Comparison of ENCODE assay signal across 23 cellular contexts in the genomic region with DNA sequence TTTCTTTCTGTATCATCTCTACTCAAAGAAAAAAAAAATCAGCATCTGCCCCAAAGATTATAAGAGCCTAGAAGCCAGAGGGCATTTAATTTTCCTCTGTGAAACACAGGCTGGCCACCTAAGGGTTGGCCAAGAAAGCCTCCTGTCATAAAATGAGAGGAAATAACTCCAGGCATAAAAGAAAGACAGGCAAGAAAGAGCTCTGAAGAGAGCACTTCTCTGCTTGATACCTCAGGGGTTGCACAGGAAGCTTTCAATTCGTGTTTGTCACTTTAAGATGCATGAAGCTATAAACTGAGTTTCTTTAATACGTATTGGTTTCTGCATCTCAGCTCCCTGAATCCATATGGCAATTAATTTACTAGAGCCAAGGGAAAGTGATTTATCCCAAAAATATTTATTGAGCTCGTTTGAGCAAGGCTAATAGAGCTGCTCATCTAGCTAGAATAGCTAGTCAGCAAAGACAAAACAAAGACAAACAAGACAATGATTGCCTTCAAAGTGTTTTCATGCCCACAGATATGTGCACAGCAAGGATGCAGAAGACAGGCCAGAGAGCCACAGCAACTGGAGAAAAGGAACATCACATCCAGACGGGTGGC. TPM values are rescaled to one million over a fixed set of nuclear protein-coding genes. Genes with fewer than 3 reads are reported as not detected.
DNase-seq lines count a peak whose midpoint lies in the region; ATAC-seq and TF ChIP-seq lines count a peak whose summit lies in the region.
"Had no signal": no experiment of that assay in that cellular context is flagged by ENCODE, and none has a peak within 500 bp of the region (broad histone marks: within the 10 kb centered on the region; RNA-seq: fewer than 3 reads in every experiment).

No MANE protein-coding gene starts in this region.

- no peaks in the 10 kb centered on the region for H4K20me1 ChIP-seq in IMR-90 (ENCODE audit: insufficient read depth, low read length)
- H4K20me1 ChIP-seq: BLaER1 treated with 17β-estradiol and CSF1 and Interleukin-3, amounts not matched to agents 10 nM and 100 nM had no signal

- H3K23ac ChIP-seq in IMR-90 (ENCODE audit: low read depth, low read length), result no peak overlapping the region

- BruUV-seq in IMR-90 (replicated peaks; lab: Mats Ljungman, UMichigan), result no TSS peak

- H3K4me2 ChIP-seq in IMR-90 (ENCODE audit: low read depth, low read length), result no peak overlapping the region

- H3K27me3 ChIP-seq in IMR-90 (ENCODE audit: control insufficient read depth, insufficient read depth, low read length) (no peaks in the 10 kb centered on the region), vagina (no peaks in the 10 kb centered on the region)
- no peaks in the 10 kb centered on the region for H3K27me3 ChIP-seq in CD8-positive, alpha-beta T cell (ENCODE audit: insufficient read depth, low read length)
- H3K27me3 ChIP-seq: BLaER1 treated with 17β-estradiol and CSF1 and Interleukin-3, amounts not matched to agents 10 nM and 100 nM; Peyer's patch had no signal

- no peak overlapping the region for H3K4me3 Mint-ChIP-seq in T-helper 1 cell treated with Interleukin-12 subunit alpha and Interleukin-12 subunit beta and Interleukin-4 antibody, amounts not matched to agents 30 μg/mL and 1 μg/mL, for 36 hours
- H3K4me3 Mint-ChIP-seq in mesothelial cell of epicardium, result no peak overlapping the region
- no peak overlapping the region for H3K4me3 Mint-ChIP-seq in CD8-positive, alpha-beta T cell
- H3K4me3 Mint-ChIP-seq: CD8-positive, alpha-beta memory T cell; IgD-negative memory B cell had no signal

- H2BK5ac ChIP-seq in IMR-90 (ENCODE audit: low read depth, low read length, poor library complexity, severe bottlenecking), result no peak overlapping the region

- H3K27ac Mint-ChIP-seq in T-helper 1 cell treated with Interleukin-12 subunit alpha and Interleukin-12 subunit beta and Interleukin-4 antibody, amounts not matched to agents 30 μg/mL and 1 μg/mL, for 36 hours, result peak overlapping the region; percentile 46
- H3K27ac Mint-ChIP-seq in mesothelial cell of epicardium, result peak overlapping the region; percentile 18
- H3K27ac Mint-ChIP-seq in CD8-positive, alpha-beta T cell, result no peak overlapping the region
- H3K27ac Mint-ChIP-seq: CD8-positive, alpha-beta memory T cell; IgD-negative memory B cell had no signal

- WGBS in IMR-90 (ENCODE audit: extremely low coverage in 2 of 2, insufficient read length in 1 of 2), 2 experiments, result no CpG with 5 or more reads among the region's 4 CpGs

- H3K4ac ChIP-seq in IMR-90 (ENCODE audit: low read depth, low read length), result no peak overlapping the region

- no peak overlapping the region for H2BK120ac ChIP-seq in IMR-90 (ENCODE audit: low read depth, low read length)

- H3K9me1 ChIP-seq in IMR-90 (ENCODE audit: insufficient read depth, low read length), result peaks cover 5% of the 10 kb centered on the region; the same call in 1 of the 2 replicates

- H2AFZ ChIP-seq in IMR-90 (replicated peaks; ENCODE audit: low read length, poor library complexity), result peak overlapping the region; percentile 68

- no peak for DNase-seq in T-helper 1 cell
- DNase-seq in IMR-90, result no peak
- no peak for DNase-seq in mesothelial cell of epicardium (ENCODE audit: low spot score in 2 of 2, unreplicated experiment in 2 of 2)
- no peak for DNase-seq in vagina (ENCODE audit: extremely low spot score in 2 of 2)
- no peak for DNase-seq in CD8-positive, alpha-beta T cell
- no peak for DNase-seq in NCI-H526 (lab: John Stamatoyannopoulos, UW)
- DNase-seq in NCI-H526 treated with DMSO at 0.1 percent for 48 hours (lab: John Stamatoyannopoulos, UW), result no peak
- DNase-seq: 8988T; Calu3; CD8-positive, alpha-beta memory T cell; DMS153; GDM1; GOT3; MV-4-11; NCI-H1105 treated with DMSO at 0.1 percent for 48 hours; NCI-H1694 treated with DMSO at 0.1 percent for 48 hours; NCI-H748 treated with DMSO at 0.1 percent for 48 hours; Peyer's patch had no signal

- H4K5ac ChIP-seq in IMR-90 (ENCODE audit: low read depth, low read length), result no peak overlapping the region

- no peaks in the 10 kb centered on the region for H3K9me3 Mint-ChIP-seq in T-helper 1 cell treated with Interleukin-12 subunit alpha and Interleukin-12 subunit beta and Interleukin-4 antibody, amounts not matched to agents 30 μg/mL and 1 μg/mL, for 36 hours
- peaks cover 3% of the 10 kb centered on the region for H3K9me3 Mint-ChIP-seq in mesothelial cell of epicardium
- H3K9me3 Mint-ChIP-seq in CD8-positive, alpha-beta T cell, result no peaks in the 10 kb centered on the region
- H3K9me3 Mint-ChIP-seq: CD8-positive, alpha-beta memory T cell had no signal

- H3K27me3 Mint-ChIP-seq in T-helper 1 cell treated with Interleukin-12 subunit alpha and Interleukin-12 subunit beta and Interleukin-4 antibody, amounts not matched to agents 30 μg/mL and 1 μg/mL, for 36 hours (ENCODE audit: low read depth), result no peaks in the 10 kb centered on the region
- H3K27me3 Mint-ChIP-seq in mesothelial cell of epicardium (ENCODE audit: low read depth), result no peaks in the 10 kb centered on the region
- no peaks in the 10 kb centered on the region for H3K27me3 Mint-ChIP-seq in CD8-positive, alpha-beta T cell (ENCODE audit: low read depth)
- H3K27me3 Mint-ChIP-seq: IgD-negative memory B cell had no signal

- H3K56ac ChIP-seq in IMR-90 (ENCODE audit: extremely low read depth, insufficient read depth, low read length), result no peak overlapping the region

- H2AK5ac ChIP-seq in IMR-90 (ENCODE audit: low read depth, low read length), result no peak overlapping the region

- no peaks in the 10 kb centered on the region for H3K36me3 ChIP-seq in IMR-90 (ENCODE audit: control insufficient read depth, insufficient read depth, low read length)
- no peaks in the 10 kb centered on the region for H3K36me3 ChIP-seq in vagina
- no peaks in the 10 kb centered on the region for H3K36me3 ChIP-seq in CD8-positive, alpha-beta T cell (ENCODE audit: insufficient read depth, low read length)
- H3K36me3 ChIP-seq: Peyer's patch had no signal

- no peaks in the 10 kb centered on the region for H3K4me1 ChIP-seq in IMR-90 (ENCODE audit: control insufficient read depth, insufficient read depth, low read length)
- no peaks in the 10 kb centered on the region for H3K4me1 ChIP-seq in vagina
- no peaks in the 10 kb centered on the region for H3K4me1 ChIP-seq in CD8-positive, alpha-beta T cell (ENCODE audit: insufficient read depth, low read length)
- H3K4me1 ChIP-seq: Peyer's patch had no signal

- no peak overlapping the region for H2BK15ac ChIP-seq in IMR-90 (ENCODE audit: low read depth, low read length)

- no peak overlapping the region for H4K91ac ChIP-seq in IMR-90 (ENCODE audit: insufficient read depth, low read depth, low read length)

- no peak overlapping the region for H2BK20ac ChIP-seq in IMR-90 (ENCODE audit: low read depth, low read length)

- H3K18ac ChIP-seq in IMR-90 (ENCODE audit: low read depth, low read length), result no peak overlapping the region

- in situ Hi-C loops in IMR-90 (cut with MboI; ENCODE audit: low sequenced_read_pairs), result no loop called here

- no peaks in the 10 kb centered on the region for H3K9me3 ChIP-seq in IMR-90 (ENCODE audit: control insufficient read depth, insufficient read depth, low read length)
- no peaks in the 10 kb centered on the region for H3K9me3 ChIP-seq in vagina
- no peaks in the 10 kb centered on the region for H3K9me3 ChIP-seq in CD8-positive, alpha-beta T cell (ENCODE audit: low read length)
- H3K9me3 ChIP-seq: BLaER1 treated with 17β-estradiol and CSF1 and Interleukin-3, amounts not matched to agents 10 nM and 100 nM; Peyer's patch had no signal

- no peak for TF ChIP-seq RAD21 in IMR-90 (IDR thresholded peaks at IDR 0.05; ENCODE audit: low read length)

- TF ChIP-seq POLR2A in IMR-90 (IDR thresholded peaks at IDR 0.05; ENCODE audit: low read depth, low read length) (no peak), vagina (IDR thresholded peaks at IDR 0.05) (no peak)

- H2AK9ac ChIP-seq in IMR-90 (replicated peaks; ENCODE audit: low read depth, low read length, poor library complexity), result peak overlapping the region; percentile 61

- no peak overlapping the region for H3K27ac ChIP-seq in IMR-90 (ENCODE audit: insufficient read depth, low read length)
- peak overlapping the region; percentile 27 for H3K27ac ChIP-seq in vagina
- no peak overlapping the region for H3K27ac ChIP-seq in CD8-positive, alpha-beta T cell (ENCODE audit: low read depth, low read length)
- H3K27ac ChIP-seq: Peyer's patch had no signal

- intact Hi-C loops in IMR-90 (cut with micrococcal nuclease), result no loop called here
- intact Hi-C loops in vagina (cut with DNase I), result no loop called here
- intact Hi-C loops in CD8-positive, alpha-beta T cell (cut with DNase I, micrococcal nuclease), result no loop called here

- H3K14ac ChIP-seq in IMR-90 (replicated peaks; ENCODE audit: low read depth, low read length), result no peak overlapping the region

- peaks cover 28% of the 10 kb centered on the region for H3K4me1 Mint-ChIP-seq in T-helper 1 cell treated with Interleukin-12 subunit alpha and Interleukin-12 subunit beta and Interleukin-4 antibody, amounts not matched to agents 30 μg/mL and 1 μg/mL, for 36 hours (ENCODE audit: low read depth)
- H3K4me1 Mint-ChIP-seq in mesothelial cell of epicardium, result no peaks in the 10 kb centered on the region
- no peaks in the 10 kb centered on the region for H3K4me1 Mint-ChIP-seq in CD8-positive, alpha-beta T cell (ENCODE audit: low read depth)
- H3K4me1 Mint-ChIP-seq: CD8-positive, alpha-beta memory T cell; IgD-negative memory B cell had no signal

- H3K4me3 ChIP-seq in IMR-90 (ENCODE audit: insufficient read depth, low read depth, low read length) (no peak overlapping the region), vagina (no peak overlapping the region)
- H3K4me3 ChIP-seq in CD8-positive, alpha-beta T cell (ENCODE audit: low read depth, low read length), result no peak overlapping the region
- H3K4me3 ChIP-seq: BLaER1 treated with 17β-estradiol and CSF1 and Interleukin-3, amounts not matched to agents 10 nM and 100 nM; Peyer's patch had no signal

- no peak overlapping the region for H4K8ac ChIP-seq in IMR-90 (ENCODE audit: low read depth in 2 of 2, low read length in 2 of 2)

- ATAC-seq in IMR-90 (ENCODE audit: low read depth), result no peak
- ATAC-seq in CD8-positive, alpha-beta T cell, result no peak
- ATAC-seq: HCT116, SK-N-SH treated with all-trans-retinoic acid at 6 μM for 48 hours had no signal

- TF ChIP-seq CTCF in IMR-90 (conservative IDR thresholded peaks at IDR 0.05; ENCODE audit: low read depth, low read length) (no peak), mesothelial cell of epicardium (IDR thresholded peaks at IDR 0.05; ENCODE audit: unreplicated experiment) (no peak), vagina (IDR thresholded peaks at IDR 0.05) (no peak)
- no peak for TF ChIP-seq CTCF in CD8-positive, alpha-beta T cell (IDR thresholded peaks at IDR 0.05)

- dilution Hi-C loops in IMR-90 (cut with HindIII; ENCODE audit: low sequenced_read_pairs, unreplicated experiment), result no loop called here

- peaks cover 18% of the 10 kb centered on the region for H3K36me3 Mint-ChIP-seq in T-helper 1 cell treated with Interleukin-12 subunit alpha and Interleukin-12 subunit beta and Interleukin-4 antibody, amounts not matched to agents 30 μg/mL and 1 μg/mL, for 36 hours (ENCODE audit: low read depth)
- no peaks in the 10 kb centered on the region for H3K36me3 Mint-ChIP-seq in mesothelial cell of epicardium
- H3K36me3 Mint-ChIP-seq in CD8-positive, alpha-beta T cell, result no peaks in the 10 kb centered on the region
- H3K36me3 Mint-ChIP-seq: CD8-positive, alpha-beta memory T cell; IgD-negative memory B cell had no signal

- POLR2A ChIA-PET in IMR-90 (lab: Charles Lee; ENCODE audit: unreplicated experiment), result no interaction called here
- POLR2A ChIA-PET in CD8-positive, alpha-beta T cell (lab: Charles Lee), result no interaction called here

- no peaks in the 10 kb centered on the region for H3K79me1 ChIP-seq in IMR-90 (ENCODE audit: low read depth in 1 of 2, low read length in 2 of 2)

- no peak overlapping the region for H3K9ac ChIP-seq in IMR-90 (ENCODE audit: low read depth, low read length)
- H3K9ac ChIP-seq: BLaER1 treated with 17β-estradiol and CSF1 and Interleukin-3, amounts not matched to agents 10 nM and 100 nM had no signal

- CTCF ChIA-PET in IMR-90 (lab: Yijun Ruan, JAX), result no interaction called here
- CTCF ChIA-PET in CD8-positive, alpha-beta T cell (lab: Charles Lee), result no interaction called here

RNA-seq across cellular contexts. Expression of a gene that starts 35.5 kb away (rescaled TPM):
- total RNA-seq in IMR-90 (2012; rRNA removed) (0.54 and 0.56 TPM in 2 replicates), mesothelial cell of epicardium (1.4 to 2.1 TPM (median 1.8 TPM) in 3 replicates), vagina (9.8 TPM)
- 0.09 and 0.12 TPM in 2 replicates for polyA plus RNA-seq in IMR-90 (2012; rRNA removed)
- 0.02 TPM in 2 replicates for polyA plus RNA-seq in IMR-90 (2012; cell fraction: cytosol; rRNA removed)
- polyA plus RNA-seq in IMR-90 (2012; cell fraction: nucleus; rRNA removed; ENCODE audit: low replicate concordance), result 0.11 and 0.94 TPM in 2 replicates
- total RNA-seq in CD8-positive, alpha-beta T cell, result under 1 TPM in 1 of 2 experiments, not detected in 1; 0.14 TPM
- polyA plus RNA-seq: IgD-negative memory B cell had no signal
